14 cellular contexts compared by ENCODE assay signal in the genomic region with DNA sequence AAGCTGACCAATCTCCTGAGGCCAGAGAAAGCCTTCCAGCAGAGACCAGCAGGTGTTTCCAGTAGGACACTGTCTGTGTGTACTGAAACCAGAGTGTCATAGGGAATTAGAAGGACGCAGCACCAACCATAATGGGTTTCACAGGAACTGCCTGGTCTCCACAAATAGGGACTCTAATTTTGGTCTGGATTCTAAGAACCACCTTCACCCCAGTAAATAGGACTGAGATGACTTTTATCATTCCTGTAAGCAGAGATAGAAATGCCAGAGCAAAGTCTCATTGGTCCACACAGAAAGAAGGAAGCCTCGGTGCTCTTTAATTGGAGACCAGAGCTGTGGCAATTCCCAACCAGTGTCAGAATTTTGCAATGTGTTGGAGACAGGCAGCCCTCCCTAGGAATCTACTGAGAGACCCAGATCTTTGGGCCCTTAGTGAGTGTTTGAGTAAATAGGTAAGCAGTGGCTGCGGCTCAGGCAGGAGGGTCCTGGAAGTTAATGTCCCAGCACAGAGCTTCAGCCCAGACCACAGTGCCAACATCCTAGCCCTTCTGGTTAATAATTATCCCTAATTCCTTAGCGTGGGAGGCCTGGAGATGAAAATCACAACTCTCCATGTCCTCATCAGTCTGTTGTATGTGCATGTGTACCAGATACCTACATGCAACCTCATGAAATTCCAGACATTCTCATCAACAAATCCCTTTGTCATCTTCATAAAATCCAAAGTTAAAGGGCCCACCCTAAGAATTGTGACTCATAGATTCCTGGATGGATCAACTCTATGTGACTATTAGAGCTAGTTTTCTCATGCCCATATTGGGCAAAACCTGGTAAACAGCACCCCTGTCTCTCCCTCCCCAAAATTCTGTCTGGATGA.
DNase-seq lines count a peak whose midpoint lies in the region; ATAC-seq and TF ChIP-seq lines count a peak whose summit lies in the region.
"Had no signal": no experiment of that assay in that cellular context is flagged by ENCODE, and none has a peak within 500 bp of the region (broad histone marks: within the 10 kb centered on the region; RNA-seq: fewer than 3 reads in every experiment).

No MANE protein-coding gene starts in this region.

- peak; percentile 43 for ATAC-seq in upper lobe of right lung
- ATAC-seq: GM23338 had no signal

- no peak overlapping the region for H3K9ac ChIP-seq in SK-N-SH

- H3K79me2 ChIP-seq in SK-N-SH (ENCODE audit: insufficient read depth), result no peaks in the 10 kb centered on the region

- WGBS in SK-N-SH (ENCODE audit: low lambda C conversion rate), result 62% methylated on average over 4 of the region's 4 CpGs

- H3K9me2 ChIP-seq in SK-N-SH, result no peaks in the 10 kb centered on the region

- H2AFZ ChIP-seq in SK-N-SH (ENCODE audit: low read depth), result no peak overlapping the region
- H2AFZ ChIP-seq: GM23338 had no signal

- H3K9me3 ChIP-seq in SK-N-SH, result no peaks in the 10 kb centered on the region
- H3K9me3 ChIP-seq in upper lobe of right lung, result no peaks in the 10 kb centered on the region

- no peak for TF ChIP-seq EP300 in SK-N-SH (IDR thresholded peaks at IDR 0.05; ENCODE audit: borderline replicate concordance in 1 of 2, low read depth in 1 of 2, low read length in 1 of 2)

- H3K4me3 ChIP-seq in SK-N-SH (ENCODE audit: low read depth in 2 of 2, low read length in 1 of 2), result no peak overlapping the region
- no peak overlapping the region for H3K4me3 ChIP-seq in upper lobe of right lung
- H3K4me3 ChIP-seq: GM23338 had no signal

- H3K4me1 ChIP-seq in SK-N-SH (ENCODE audit: control insufficient read depth in 1 of 2, insufficient read depth in 2 of 2, low read depth in 1 of 2, low read length in 1 of 2) (peaks cover 6 to 27% of the 10 kb centered on the region in 2 experiments; a peak in 2 of 4 replicates), upper lobe of right lung (no peaks in the 10 kb centered on the region)

- peak overlapping the region in 1 of 2 experiments; percentile 47; a peak in 2 of 4 replicates for H3K27ac ChIP-seq in SK-N-SH (ENCODE audit: low read depth in 2 of 2, low read length in 1 of 2)
- no peak overlapping the region for H3K27ac ChIP-seq in upper lobe of right lung
- H3K27ac ChIP-seq: WERI-Rb-1 had no signal

- CTCF ChIA-PET in SK-N-SH (lab: Yijun Ruan, JAX), result no interaction called here

- H3K27me3 ChIP-seq in SK-N-SH (ENCODE audit: insufficient read depth) (no peaks in the 10 kb centered on the region), upper lobe of right lung (no peaks in the 10 kb centered on the region)

- H3F3A ChIP-seq in SK-N-SH (replicated peaks; ENCODE audit: insufficient read depth), result no peaks in the 10 kb centered on the region

- no peak for TF ChIP-seq RAD21 in SK-N-SH (IDR thresholded peaks at IDR 0.05; ENCODE audit: low read length)

- POLR2A ChIA-PET in SK-N-SH (lab: Yijun Ruan, JAX), result no interaction called here

- H4K20me1 ChIP-seq in SK-N-SH (ENCODE audit: insufficient read depth), result no peaks in the 10 kb centered on the region

- TF ChIP-seq CTCF in SK-N-SH (IDR thresholded peaks at IDR 0.05) (no peak), upper lobe of right lung (IDR thresholded peaks at IDR 0.05) (no peak)

- H3K4me2 ChIP-seq in SK-N-SH, result 0 out of 2 replicates have a peak overlapping the region, but pooled peaks have one; percentile 43
- H3K4me2 ChIP-seq: GM23338 had no signal

- intact Hi-C loops in upper lobe of right lung (cut with DNase I), result no loop called here

- DNase-seq in H4 (ENCODE audit: low spot score) (peak; percentile 55), SK-N-SH (no peak), fibroblast of the conjunctiva (ENCODE audit: low read depth) (peak; percentile 12), upper lobe of right lung (no peak), NCI-H510A (lab: John Stamatoyannopoulos, UW) (no peak), DMS79 treated with DMSO at 0.1 percent for 48 hours (lab: John Stamatoyannopoulos, UW) (no peak), iPS-NIHi7 (ENCODE audit: extremely low spot score) (no peak)
- DNase-seq: activated T-cell treated with anti-CD3 and anti-CD28 coated beads, Interleukin-2, amount 50 U/mL, for 48 hours; GDM1; KG1; nucleus accumbens; stimulated activated naive CD4-positive, alpha-beta T cell; WERI-Rb-1 had no signal

- H3K36me3 ChIP-seq in SK-N-SH (replicated peaks in 1 of 2; ENCODE audit: control insufficient read depth in 1 of 2, insufficient read depth in 2 of 2, low read length in 1 of 2), result no peaks in the 10 kb centered on the region
- no peaks in the 10 kb centered on the region for H3K36me3 ChIP-seq in upper lobe of right lung
- H3K36me3 ChIP-seq: WERI-Rb-1 had no signal

TF ChIP-seq in SK-N-SH, 30 proteins besides CTCF, POLR2A, EP300 and RAD21:
- TF ChIP-seq TCF12 (IDR thresholded peaks at IDR 0.05), result peak; percentile 38; the same call in 1 of the 2 replicates
- TF ChIP-seq, protein P1, sequence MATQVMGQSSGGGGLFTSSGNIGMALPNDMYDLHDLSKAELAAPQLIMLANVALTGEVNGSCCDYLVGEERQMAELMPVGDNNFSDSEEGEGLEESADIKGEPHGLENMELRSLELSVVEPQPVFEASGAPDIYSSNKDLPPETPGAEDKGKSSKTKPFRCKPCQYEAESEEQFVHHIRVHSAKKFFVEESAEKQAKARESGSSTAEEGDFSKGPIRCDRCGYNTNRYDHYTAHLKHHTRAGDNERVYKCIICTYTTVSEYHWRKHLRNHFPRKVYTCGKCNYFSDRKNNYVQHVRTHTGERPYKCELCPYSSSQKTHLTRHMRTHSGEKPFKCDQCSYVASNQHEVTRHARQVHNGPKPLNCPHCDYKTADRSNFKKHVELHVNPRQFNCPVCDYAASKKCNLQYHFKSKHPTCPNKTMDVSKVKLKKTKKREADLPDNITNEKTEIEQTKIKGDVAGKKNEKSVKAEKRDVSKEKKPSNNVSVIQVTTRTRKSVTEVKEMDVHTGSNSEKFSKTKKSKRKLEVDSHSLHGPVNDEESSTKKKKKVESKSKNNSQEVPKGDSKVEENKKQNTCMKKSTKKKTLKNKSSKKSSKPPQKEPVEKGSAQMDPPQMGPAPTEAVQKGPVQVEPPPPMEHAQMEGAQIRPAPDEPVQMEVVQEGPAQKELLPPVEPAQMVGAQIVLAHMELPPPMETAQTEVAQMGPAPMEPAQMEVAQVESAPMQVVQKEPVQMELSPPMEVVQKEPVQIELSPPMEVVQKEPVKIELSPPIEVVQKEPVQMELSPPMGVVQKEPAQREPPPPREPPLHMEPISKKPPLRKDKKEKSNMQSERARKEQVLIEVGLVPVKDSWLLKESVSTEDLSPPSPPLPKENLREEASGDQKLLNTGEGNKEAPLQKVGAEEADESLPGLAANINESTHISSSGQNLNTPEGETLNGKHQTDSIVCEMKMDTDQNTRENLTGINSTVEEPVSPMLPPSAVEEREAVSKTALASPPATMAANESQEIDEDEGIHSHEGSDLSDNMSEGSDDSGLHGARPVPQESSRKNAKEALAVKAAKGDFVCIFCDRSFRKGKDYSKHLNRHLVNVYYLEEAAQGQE (IDR thresholded peaks at IDR 0.05; ENCODE audit: low read depth, low read length), result no peak
- TF ChIP-seq FOSL2 (IDR thresholded peaks at IDR 0.05; ENCODE audit: borderline replicate concordance, low read depth), result peak; percentile 51; the same call in 1 of the 2 replicates
- no peak for TF ChIP-seq RXRA (IDR thresholded peaks at IDR 0.05; ENCODE audit: borderline replicate concordance, low read depth)
- TF ChIP-seq JUND (IDR thresholded peaks at IDR 0.05), result peak; percentile 26; the same call in 1 of the 2 replicates

Comparison
In these comparisons a context has a peak if more than half of its experiments do, and no peak if none do; other contexts are left out.
1. DNase-seq: peak in H4 (single experiment) and fibroblast of the conjunctiva (single experiment); none in SK-N-SH (single experiment), upper lobe of right lung (single experiment), NCI-H510A (single experiment), DMS79 treated with DMSO at 0.1 percent for 48 hours (single experiment) and iPS-NIHi7 (single experiment).